In genomic region chr2:159111346-159111922, GRCh38 we compare ENCODE assay signal across 1 cellular context.
TF ChIP-seq lines count a peak whose summit lies in the region.

No MANE protein-coding gene starts in this region.

TF ChIP-seq in IMR-90, 13 proteins besides CTCF, POLR2A, EP300 and RAD21 (continued from another document):
- TF ChIP-seq USF2 (IDR thresholded peaks at IDR 0.05; ENCODE audit: low read depth, low read length) (no peak), RCOR1 (IDR thresholded peaks at IDR 0.05; ENCODE audit: insufficient replicate concordance, low read length) (no peak), MAZ (IDR thresholded peaks at IDR 0.05; ENCODE audit: borderline replicate concordance, low read depth, low read length) (no peak), BHLHE40 (IDR thresholded peaks at IDR 0.05; ENCODE audit: low read depth, low read length) (no peak)
